In genomic region chr9:137679695-137680305, GRCh38 we compare ENCODE assay signal across 18 cellular contexts.
DNase-seq lines count a peak whose midpoint lies in the region; ATAC-seq and TF ChIP-seq lines count a peak whose summit lies in the region.
"Had no signal": no experiment of that assay in that cellular context is flagged by ENCODE, and none has a peak within 500 bp of the region (broad histone marks: within the 10 kb centered on the region; RNA-seq: fewer than 3 reads in every experiment).

No MANE protein-coding gene starts in this region.

- no peak for DNase-seq in CD4-positive, alpha-beta T cell
- DNase-seq in colonic mucosa (peak; percentile 50), nephron progenitor cell (no peak), ecto neural progenitor cell (ENCODE audit: low spot score) (no peak), hepatic stellate cell (ENCODE audit: low spot score) (no peak)
- DNase-seq: activated CD4-positive, alpha-beta T cell treated with anti-CD3 and anti-CD28 coated beads, Interleukin-2, amount 50 U/mL, for 4 hours; HFFc6; hypothalamus; Kasumi-1; NCI-H146; NCI-H226; SIG-M5; stimulated activated CD4-positive, alpha-beta T cell treated with anti-CD3 and anti-CD28 coated beads, Interleukin-1b, Interleukin-23, amount 100 ng/mL, for 48 hours; transverse colon had no signal

- H3K4me3 ChIP-seq in colonic mucosa = no peak overlapping the region
- H3K4me3 ChIP-seq: transverse colon had no signal

- no peak for ATAC-seq in CD4-positive, alpha-beta T cell (ENCODE audit: poor library complexity)
- ATAC-seq in HG03135 (IDR thresholded peaks at IDR 0.05; ENCODE audit: unreplicated experiment) (no peak), GM19324 (IDR thresholded peaks at IDR 0.05; ENCODE audit: low FRiP score, unreplicated experiment) (no peak)
- ATAC-seq: activated T-helper 17 cell treated with anti-CD3 and anti-CD28 coated beads, Interleukin-2, amount 50 U/mL, for 72 hours had no signal

- intact Hi-C loops in CD4-positive, alpha-beta T cell (cut with DNase I, micrococcal nuclease) = loop anchor here in 1 of 2 experiments (10.0 kb wide), 1 partner anchor 345 kb away; no protein-coding TSS in a partner anchor
- intact Hi-C loops in colonic mucosa (cut with DNase I) = no loop called here

- no peaks in the 10 kb centered on the region for H3K36me3 ChIP-seq in colonic mucosa
- H3K36me3 ChIP-seq: transverse colon had no signal

- H3K4me1 Mint-ChIP-seq in CD4-positive, alpha-beta T cell (ENCODE audit: low read depth) = peaks cover 42% of the 10 kb centered on the region
- H3K4me1 Mint-ChIP-seq in IgD-negative memory B cell (peaks cover 36 to 42% (median 38%) of the 10 kb centered on the region in 3 donors), nephron progenitor cell (peaks cover 79% of the 10 kb centered on the region)

- CTCF ChIA-PET in CD4-positive, alpha-beta T cell (lab: Charles Lee) = no interaction called here

- no peak for TF ChIP-seq CTCF in CD4-positive, alpha-beta T cell (IDR thresholded peaks at IDR 0.05)
- no peak for TF ChIP-seq CTCF in colonic mucosa (IDR thresholded peaks at IDR 0.05)
- no peak for TF ChIP-seq CTCF in nephron progenitor cell (IDR thresholded peaks at IDR 0.05)

- peaks cover 41% of the 10 kb centered on the region for H3K36me3 Mint-ChIP-seq in CD4-positive, alpha-beta T cell (ENCODE audit: low read depth)
- H3K36me3 Mint-ChIP-seq in IgD-negative memory B cell = peaks cover 3% of the 10 kb centered on the region
- H3K36me3 Mint-ChIP-seq in nephron progenitor cell (ENCODE audit: low read depth) = peaks cover 25% of the 10 kb centered on the region

- H3K27ac ChIP-seq in CD4-positive, alpha-beta T cell (ENCODE audit: low read depth, low read length) = no peak overlapping the region
- peak overlapping the region; percentile 22 for H3K27ac ChIP-seq in colonic mucosa

- no peaks in the 10 kb centered on the region for H3K27me3 ChIP-seq in CD4-positive, alpha-beta T cell (ENCODE audit: control insufficient read depth, insufficient read depth, low read length)
- no peaks in the 10 kb centered on the region for H3K27me3 ChIP-seq in colonic mucosa
- H3K27me3 ChIP-seq: transverse colon had no signal

- H3K9me3 Mint-ChIP-seq in CD4-positive, alpha-beta T cell = no peaks in the 10 kb centered on the region
- H3K9me3 Mint-ChIP-seq in IgD-negative memory B cell = no peaks in the 10 kb centered on the region
- no peaks in the 10 kb centered on the region for H3K9me3 Mint-ChIP-seq in nephron progenitor cell
- H3K9me3 Mint-ChIP-seq: activated T-helper 17 cell treated with anti-CD3 and anti-CD28 coated beads, Interleukin-2, amount 50 U/mL, for 72 hours; HFFc6 had no signal

- no peak overlapping the region for H3K9ac ChIP-seq in colonic mucosa (ENCODE audit: low read depth in 2 of 2, low read length in 2 of 2)

- H3K4me1 ChIP-seq in colonic mucosa = peaks cover 6% of the 10 kb centered on the region

- no peaks in the 10 kb centered on the region for H3K9me3 ChIP-seq in CD4-positive, alpha-beta T cell (ENCODE audit: control insufficient read depth, low read length)
- no peaks in the 10 kb centered on the region for H3K9me3 ChIP-seq in colonic mucosa
- H3K9me3 ChIP-seq: transverse colon had no signal

- H3K27me3 Mint-ChIP-seq in CD4-positive, alpha-beta T cell = no peaks in the 10 kb centered on the region
- H3K27me3 Mint-ChIP-seq in IgD-negative memory B cell (no peaks in the 10 kb centered on the region), nephron progenitor cell (ENCODE audit: low read depth, poor library complexity) (no peaks in the 10 kb centered on the region)
- H3K27me3 Mint-ChIP-seq: activated T-helper 17 cell treated with anti-CD3 and anti-CD28 coated beads, Interleukin-2, amount 50 U/mL, for 72 hours had no signal

- peak overlapping the region; percentile 16 for H3K27ac Mint-ChIP-seq in CD4-positive, alpha-beta T cell
- H3K27ac Mint-ChIP-seq in IgD-negative memory B cell = peak overlapping the region; percentile 1 to 93 (median 33)
- H3K27ac Mint-ChIP-seq in nephron progenitor cell = peak overlapping the region; percentile 61
- H3K27ac Mint-ChIP-seq: activated T-helper 17 cell treated with anti-CD3 and anti-CD28 coated beads, Interleukin-2, amount 50 U/mL, for 72 hours; HFFc6 had no signal

- POLR2A ChIA-PET in CD4-positive, alpha-beta T cell (lab: Charles Lee) = no interaction called here

- no peak overlapping the region for H3K4me3 Mint-ChIP-seq in CD4-positive, alpha-beta T cell
- H3K4me3 Mint-ChIP-seq in IgD-negative memory B cell (peak overlapping the region; percentile 2 to 74 (median 23)), nephron progenitor cell (peak overlapping the region; percentile 28)
- H3K4me3 Mint-ChIP-seq: activated T-helper 17 cell treated with anti-CD3 and anti-CD28 coated beads, Interleukin-2, amount 50 U/mL, for 72 hours; HFFc6 had no signal
